In genomic region chr17:49516190-49516589, GRCh38 we compare ENCODE assay signal across 1 cellular context.
TF ChIP-seq lines count a peak whose summit lies in the region.

No MANE protein-coding gene starts in this region.

TF ChIP-seq in H1, 55 proteins besides CTCF, POLR2A, EP300 and RAD21 (continued from another document):
- no peak for TF ChIP-seq TAF7 (optimal IDR thresholded peaks at IDR 0.05; ENCODE audit: borderline replicate concordance, low read depth, low read length)
- TF ChIP-seq MAX (IDR thresholded peaks at IDR 0.05), result 0 out of 2 replicates have a peak, but pooled peaks have one; percentile 39
